Comparison of ENCODE assay signal across 32 cellular contexts in the genomic region with DNA sequence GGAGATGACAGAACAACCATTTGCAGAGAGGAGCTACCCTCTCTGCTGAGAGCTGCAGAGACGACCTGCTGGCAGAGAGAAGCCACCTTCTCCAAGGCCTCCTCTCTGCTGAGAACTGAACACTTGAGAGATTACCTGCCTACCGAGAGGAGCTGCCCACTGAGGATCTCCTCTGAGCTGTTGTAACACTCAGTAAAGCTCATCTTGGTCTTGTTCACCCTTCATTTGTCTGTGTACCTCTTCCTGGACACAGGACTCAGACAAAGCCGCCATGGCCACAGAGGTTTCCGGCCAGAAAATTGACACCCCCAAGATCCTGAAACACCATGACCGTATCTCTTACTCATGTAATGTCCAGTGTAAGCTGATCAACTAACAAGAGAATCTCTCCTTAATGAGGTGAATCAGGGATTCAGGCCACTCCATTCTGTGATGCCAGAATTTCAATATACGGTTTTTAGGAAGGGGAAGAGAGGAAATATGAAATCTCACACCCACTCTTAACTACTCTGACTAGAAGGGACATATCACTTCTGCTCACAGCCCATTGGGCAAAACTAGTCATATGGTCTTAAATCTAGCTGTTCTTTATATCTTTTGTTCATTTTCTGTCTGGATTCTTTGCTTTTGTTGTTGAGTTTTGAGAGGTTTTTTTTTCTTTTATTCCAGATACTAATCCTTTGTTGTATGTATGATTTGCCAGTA.
"Had no signal": no experiment of that assay in that cellular context is flagged by ENCODE, and none has a peak within 500 bp of the region (broad histone marks: within the 10 kb centered on the region; RNA-seq: fewer than 3 reads in every experiment).

No MANE protein-coding gene starts in this region.

- H3K9me3 Mint-ChIP-seq: activated CD4-positive, alpha-beta memory T cell treated with anti-CD3 and anti-CD28 coated beads for 36 hours; activated naive CD4-positive, alpha-beta T cell treated with anti-CD3 and anti-CD28 coated beads, Interleukin-2, amount 50 U/mL, for 72 hours; activated T-cell treated with anti-CD3 and anti-CD28 coated beads, Interleukin-2, amount 50 U/mL, for 24 hours; activated T-cell treated with anti-CD3 and anti-CD28 coated beads, Interleukin-2, amount 50 U/mL, for 72 hours; endodermal cell; T-helper 2 cell treated with Interferon-gamma antibody and Interleukin-4, amounts not matched to agents 5 μg/mL and 100 μg/mL, for 36 hours had no signal

- ATAC-seq: activated CD4-positive, CD25-positive, alpha-beta regulatory T cell treated with anti-CD3 and anti-CD28 coated beads, Interleukin-2, amount 50 U/mL, for 24 hours; activated CD8-positive, alpha-beta memory T cell treated with anti-CD3 and anti-CD28 coated beads, Interleukin-2, amount 10 ng/mL, durations not matched to agents 7 days and 5 days; activated CD8-positive, alpha-beta T cell treated with anti-CD3 and anti-CD28 coated beads, Interleukin-2, amount 10 ng/mL, durations not matched to agents 7 days and 5 days; activated naive CD4-positive, alpha-beta T cell treated with anti-CD3 and anti-CD28 coated beads, Interleukin-2, amount 50 U/mL, for 72 hours; activated T-cell treated with anti-CD3 and anti-CD28 coated beads, Interleukin-2, amount 50 U/mL, for 72 hours; body of pancreas; esophagus mucosa; foreskin keratinocyte; gastrocnemius medialis; heart left ventricle; T-helper 17 cell had no signal

- H3K27me3 ChIP-seq: body of pancreas, gastrocnemius medialis had no signal

- H3K27me3 Mint-ChIP-seq: activated CD4-positive, alpha-beta memory T cell treated with anti-CD3 and anti-CD28 coated beads for 36 hours; activated T-cell treated with anti-CD3 and anti-CD28 coated beads, Interleukin-2, amount 50 U/mL, for 24 hours; T-helper 17 cell had no signal

- H3K27ac ChIP-seq: adrenal gland, body of pancreas, foreskin keratinocyte, gastrocnemius medialis, heart left ventricle, WERI-Rb-1 had no signal

- H3K4me1 Mint-ChIP-seq: activated B cell treated with CpG ODN at 0.5 μM for 24 hours; activated CD8-positive, alpha-beta memory T cell treated with anti-CD3 and anti-CD28 coated beads, Interleukin-2, amount 10 ng/mL, durations not matched to agents 7 days and 5 days; activated naive CD4-positive, alpha-beta T cell treated with anti-CD3 and anti-CD28 coated beads, Interleukin-2, amount 10 ng/mL, durations not matched to agents 7 days and 5 days had no signal

- H3K27ac Mint-ChIP-seq: activated B cell treated with CpG ODN at 0.5 μM for 24 hours; activated CD4-positive, alpha-beta memory T cell treated with anti-CD3 and anti-CD28 coated beads for 36 hours; activated CD4-positive, alpha-beta T cell treated with anti-CD3 and anti-CD28 coated beads, Interleukin-2, amount 10 ng/mL, durations not matched to agents 24 days and 14 days; activated CD8-positive, alpha-beta memory T cell treated with anti-CD3 and anti-CD28 coated beads, Interleukin-2, amount 10 ng/mL, durations not matched to agents 7 days and 5 days; activated CD8-positive, alpha-beta T cell treated with anti-CD3 and anti-CD28 coated beads, Interleukin-2, amount 10 ng/mL, durations not matched to agents 7 days and 5 days; activated naive CD4-positive, alpha-beta T cell treated with anti-CD3 and anti-CD28 coated beads, Interleukin-2, amount 10 ng/mL, durations not matched to agents 7 days and 5 days; activated naive CD4-positive, alpha-beta T cell treated with anti-CD3 and anti-CD28 coated beads, Interleukin-2, amount 50 U/mL, for 72 hours; activated T-cell treated with anti-CD3 and anti-CD28 coated beads, Interleukin-2, amount 50 U/mL, for 24 hours; activated T-cell treated with anti-CD3 and anti-CD28 coated beads, Interleukin-2, amount 50 U/mL, for 72 hours; endodermal cell; T-helper 17 cell; T-helper 2 cell treated with Interferon-gamma antibody and Interleukin-4, amounts not matched to agents 5 μg/mL and 100 μg/mL, for 36 hours had no signal

- H3K36me3 Mint-ChIP-seq: activated CD4-positive, alpha-beta memory T cell treated with anti-CD3 and anti-CD28 coated beads for 36 hours; activated naive CD4-positive, alpha-beta T cell treated with anti-CD3 and anti-CD28 coated beads, Interleukin-2, amount 50 U/mL, for 72 hours had no signal

- H3K9me3 ChIP-seq: adrenal gland, body of pancreas, gastrocnemius medialis, heart left ventricle had no signal

- H3K36me3 ChIP-seq: adrenal gland, gastrocnemius medialis, heart left ventricle, WERI-Rb-1 had no signal

- DNase-seq: activated B cell treated with CpG ODN at 0.5 μM for 24 hours; activated CD4-positive, alpha-beta memory T cell treated with anti-CD3 and anti-CD28 coated beads for 36 hours; activated CD4-positive, alpha-beta T cell treated with anti-CD3 and anti-CD28 coated beads, Interleukin-2, amount 10 ng/mL, durations not matched to agents 24 days and 14 days; activated CD8-positive, alpha-beta memory T cell treated with anti-CD3 and anti-CD28 coated beads, Interleukin-2, amount 10 ng/mL, durations not matched to agents 7 days and 5 days; activated CD8-positive, alpha-beta memory T cell treated with anti-CD3 and anti-CD28 coated beads, Interleukin-2, amount 50 U/mL, for 4 hours; activated CD8-positive, alpha-beta T cell treated with anti-CD3 and anti-CD28 coated beads, Interleukin-2, amount 10 ng/mL, durations not matched to agents 7 days and 5 days; activated gamma-delta T cell; activated naive CD4-positive, alpha-beta T cell; activated naive CD4-positive, alpha-beta T cell treated with anti-CD3 and anti-CD28 coated beads, Interleukin-2, amount 10 ng/mL, durations not matched to agents 7 days and 5 days; activated T-cell treated with anti-CD3 and anti-CD28 coated beads for 4 hours; activated T-cell treated with anti-CD3 and anti-CD28 coated beads, Interleukin-2, amount 50 U/mL, for 24 hours; activated T-cell treated with anti-CD3 and anti-CD28 coated beads, Interleukin-2, amount 50 U/mL, for 72 hours; adrenal gland; amygdala; aorta; body of pancreas; caudate nucleus; cortex of kidney; effector memory CD4-positive, alpha-beta T cell; endodermal cell; foreskin keratinocyte; gastrocnemius medialis; glutamatergic neuron; heart left ventricle; T-helper 1 cell; T-helper 17 cell; T1000; WERI-Rb-1 had no signal

- H3K4me3 ChIP-seq: adrenal gland, body of pancreas, gastrocnemius medialis, heart left ventricle had no signal

- H3K4me1 ChIP-seq: adrenal gland, body of pancreas, foreskin keratinocyte, gastrocnemius medialis, heart left ventricle had no signal

- H3K4me3 Mint-ChIP-seq: activated B cell treated with CpG ODN at 0.5 μM for 24 hours; activated CD4-positive, alpha-beta memory T cell treated with anti-CD3 and anti-CD28 coated beads for 36 hours; activated CD4-positive, alpha-beta T cell treated with anti-CD3 and anti-CD28 coated beads, Interleukin-2, amount 10 ng/mL, durations not matched to agents 24 days and 14 days; activated CD8-positive, alpha-beta memory T cell treated with anti-CD3 and anti-CD28 coated beads, Interleukin-2, amount 10 ng/mL, durations not matched to agents 7 days and 5 days; activated CD8-positive, alpha-beta T cell treated with anti-CD3 and anti-CD28 coated beads, Interleukin-2, amount 10 ng/mL, durations not matched to agents 7 days and 5 days; activated naive CD4-positive, alpha-beta T cell treated with anti-CD3 and anti-CD28 coated beads, Interleukin-2, amount 10 ng/mL, durations not matched to agents 7 days and 5 days; activated T-cell treated with anti-CD3 and anti-CD28 coated beads, Interleukin-2, amount 50 U/mL, for 24 hours; activated T-cell treated with anti-CD3 and anti-CD28 coated beads, Interleukin-2, amount 50 U/mL, for 72 hours; endodermal cell; T-helper 17 cell; T-helper 2 cell treated with Interferon-gamma antibody and Interleukin-4, amounts not matched to agents 5 μg/mL and 100 μg/mL, for 36 hours had no signal
